In the genomic region with DNA sequence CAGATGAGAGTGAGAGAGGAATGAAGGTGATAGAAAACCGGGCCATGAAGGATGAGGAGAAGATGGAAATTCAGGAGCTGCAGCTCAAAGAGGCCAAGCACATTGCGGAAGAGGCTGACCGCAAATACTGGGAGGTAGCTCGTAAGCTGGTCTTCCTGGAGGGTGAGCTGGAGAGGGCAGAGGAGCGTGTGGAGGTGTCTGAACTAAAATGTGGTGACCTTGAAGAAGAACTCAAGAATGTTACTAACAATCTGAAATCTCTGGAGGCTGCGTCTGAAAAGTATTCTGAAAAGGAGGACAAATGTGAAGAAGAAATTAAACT, we compare ENCODE assay signal across 8 cellular contexts.
A peak's percentile ranks its signal among the peaks of the same experiment; 100 is the strongest.
DNase-seq lines count a peak whose midpoint lies in the region; ATAC-seq and TF ChIP-seq lines count a peak whose summit lies in the region.

No MANE protein-coding gene starts in this region.

- no peaks in the 10 kb centered on the region for H3K9me3 ChIP-seq in SJSA1 (replicated peaks)

- H3K27ac ChIP-seq in SJSA1: peak overlapping the region; percentile 73

- H3K4me1 Mint-ChIP-seq in nephron: peaks cover 6% of the 10 kb centered on the region

- H3K9me3 Mint-ChIP-seq in nephron: no peaks in the 10 kb centered on the region

- H3K36me3 ChIP-seq in SJSA1: no peaks in the 10 kb centered on the region

- H3K27me3 ChIP-seq in SJSA1 (replicated peaks): no peaks in the 10 kb centered on the region

- H3K4me3 Mint-ChIP-seq in nephron: peak overlapping the region; percentile 82 to 88 (median 84)

- H3K4me3 ChIP-seq in AG04449 (ENCODE audit: low read depth, low read length) (peak overlapping the region; percentile 58), SJSA1 (peak overlapping the region; percentile 59)

- peak; percentile 7 for ATAC-seq in GM18867 (IDR thresholded peaks at IDR 0.05; ENCODE audit: unreplicated experiment)
- ATAC-seq in HG03103 (IDR thresholded peaks at IDR 0.05; ENCODE audit: low read depth, unreplicated experiment): peak; percentile 5
- ATAC-seq in HG03097 (IDR thresholded peaks at IDR 0.05; ENCODE audit: low FRiP score, unreplicated experiment): no peak

- no peaks in the 10 kb centered on the region for H3K27me3 Mint-ChIP-seq in nephron (ENCODE audit: low read depth)

- H3K4me1 ChIP-seq in SJSA1 (replicated peaks): peaks cover 39% of the 10 kb centered on the region

- no peak for TF ChIP-seq POLR2A in erythroblast (IDR thresholded peaks at IDR 0.05; ENCODE audit: low read length)

- no peak for DNase-seq in AG04449 (ENCODE audit: low read depth, low spot score)
- DNase-seq in SJSA1 (ENCODE audit: low read depth in 1 of 2, low spot score in 2 of 2): peak; percentile 54 to 74
- DNase-seq in erythroblast (lab: John Stamatoyannopoulos, UW): peak; percentile 14 to 27
- DNase-seq in NCI-H345 (lab: John Stamatoyannopoulos, UW): no peak

- no peaks in the 10 kb centered on the region for H3K36me3 Mint-ChIP-seq in nephron (ENCODE audit: low read depth)

- POLR2A ChIA-PET in AG04449 (lab: Yijun Ruan, JAX): interaction anchor here (0.6 to 1.6 kb wide), 5 partner anchors 8 to 148 kb away, joined by 3 to 4 read pairs (median 3); a partner anchor contains a TSS

- TF ChIP-seq CTCF in AG04449 (IDR thresholded peaks at IDR 0.05; ENCODE audit: insufficient read depth, low read length, missing control alignments) (no peak), nephron (IDR thresholded peaks at IDR 0.05; ENCODE audit: unreplicated experiment in 3 of 3) (no peak)

- CTCF ChIA-PET in AG04449 (lab: Yijun Ruan, JAX): interaction anchor here (1.2 kb wide), 1 partner anchor 182 kb away, joined by 3 read pairs; no protein-coding TSS in a partner anchor

- H3K27ac Mint-ChIP-seq in nephron: peak overlapping the region; percentile 55 to 79 (median 63)

Comparison
In these comparisons a context has a peak if more than half of its experiments do, and no peak if none do; other contexts are left out.
1. DNase-seq: peak in SJSA1 (2 of 2) and erythroblast (2 of 2); none in AG04449 (single experiment) and NCI-H345 (single experiment).